ENCODE assay signal across 23 cellular contexts in the genomic region with DNA sequence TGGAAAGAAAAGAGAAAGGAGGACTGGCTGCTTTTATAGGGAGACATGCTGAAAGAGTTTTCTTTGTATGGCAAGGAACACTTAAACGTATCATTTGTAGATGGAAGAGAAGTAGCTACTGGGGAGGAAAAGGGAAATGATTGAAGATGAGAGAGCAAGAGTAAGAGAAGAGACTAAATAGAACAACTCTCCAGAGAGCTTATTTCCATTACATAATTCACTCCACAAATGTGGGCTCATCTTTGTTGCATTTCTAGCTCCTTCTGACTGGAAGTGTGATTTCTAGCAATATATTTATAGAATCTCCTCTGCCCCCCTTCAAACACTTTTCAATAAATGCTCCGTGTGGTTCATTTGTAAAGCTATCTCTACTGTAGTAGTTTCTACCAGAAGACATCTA.
"Had no signal": no experiment of that assay in that cellular context is flagged by ENCODE, and none has a peak within 500 bp of the region (broad histone marks: within the 10 kb centered on the region; RNA-seq: fewer than 3 reads in every experiment).

No MANE protein-coding gene starts in this region.

- ATAC-seq: activated T-cell treated with anti-CD3 and anti-CD28 coated beads, Interleukin-2, amount 50 U/mL, for 4 hours; T-helper 17 cell had no signal

- H3K27ac ChIP-seq: VCaP had no signal

- DNase-seq: activated CD4-positive, alpha-beta memory T cell treated with anti-CD3 and anti-CD28 coated beads for 36 hours; activated CD4-positive, alpha-beta T cell treated with anti-CD3 and anti-CD28 coated beads, Interleukin-2, amount 10 ng/mL, durations not matched to agents 7 days and 5 days; activated CD4-positive, CD25-positive, alpha-beta regulatory T cell; activated CD8-positive, alpha-beta memory T cell treated with anti-CD3 and anti-CD28 coated beads for 24 hours; activated effector memory CD4-positive, alpha-beta T cell treated with anti-CD3 and anti-CD28 coated beads, Interleukin-2, amount 50 U/mL, for 16 hours; activated naive CD4-positive, alpha-beta T cell treated with Interleukin-2 at 50 U/mL for 16 hours; activated T-cell treated with anti-CD3 and anti-CD28 coated beads, Interleukin-2, amount 50 U/mL, for 4 hours; amygdala; Karpas-422; MM.1S; NCI-H1092 treated with DMSO at 0.1 percent for 48 hours; NCI-H1417 treated with DMSO at 0.1 percent for 48 hours; NCI-H1694; NCI-H2029 treated with DMSO at 0.1 percent for 48 hours; NCI-H345; NCI-H510A; NCI-H526 treated with DMSO at 0.1 percent for 48 hours; NCI-H82; NK-92 treated with Interleukin-12 subunit alpha and Interleukin-12 subunit beta, amount 100 ng/mL, for 24 hours; SIG-M5; T-helper 17 cell; T-helper 9 cell had no signal
